9 cellular contexts compared by ENCODE assay signal in genomic region chr16:85616608-85617311, GRCh38. TPM values are rescaled to one million over a fixed set of nuclear protein-coding genes. Genes with fewer than 3 reads are reported as not detected.
DNase-seq lines count a peak whose midpoint lies in the region; ATAC-seq, FAIRE-seq and TF ChIP-seq lines count a peak whose summit lies in the region.
"Had no signal": no experiment of that assay in that cellular context is flagged by ENCODE, and none has a peak within 500 bp of the region (broad histone marks: within the 10 kb centered on the region; RNA-seq: fewer than 3 reads in every experiment).

No MANE protein-coding gene starts in this region.

- 46 to 52% methylated on average over 27 to 28 of the region's 28 CpGs for WGBS in thyroid gland, 2 donors

- peak overlapping the region in 1 of 2 donors; percentile 3 for H3K9ac ChIP-seq in kidney (ENCODE audit: low read length in 2 of 2)
- H3K9ac ChIP-seq: KMS-11 had no signal

- TF ChIP-seq POLR2A in thyroid gland (IDR thresholded peaks at IDR 0.05): no peak

- ATAC-seq in HG02973 (IDR thresholded peaks at IDR 0.05; ENCODE audit: unreplicated experiment): peak; percentile 27

- no peaks in the 10 kb centered on the region for H3K27me3 ChIP-seq in thyroid gland

- no peaks in the 10 kb centered on the region for H3K9me3 ChIP-seq in kidney (ENCODE audit: control insufficient read depth in 1 of 2, low read length in 2 of 2)
- H3K9me3 ChIP-seq in thyroid gland: no peaks in the 10 kb centered on the region

- TF ChIP-seq CTCF in GM12864 (IDR thresholded peaks at IDR 0.05; ENCODE audit: low read depth, low read length, missing control alignments) (peak; percentile 4), kidney (IDR thresholded peaks at IDR 0.05; ENCODE audit: borderline replicate concordance, extremely low read depth, insufficient read depth) (no peak), thyroid gland (IDR thresholded peaks at IDR 0.05) (no peak)

- H3K4me1 ChIP-seq in kidney (ENCODE audit: control insufficient read depth in 1 of 2, insufficient read depth in 1 of 2, low read depth in 1 of 2, low read length in 2 of 2) (peaks cover 20 to 39% of the 10 kb centered on the region in 2 donors), thyroid gland (peaks cover 56 to 59% of the 10 kb centered on the region in 2 donors)

- peak; percentile 31 for DNase-seq in GM12864 (ENCODE audit: low read depth)
- DNase-seq in activated CD4-positive, alpha-beta T cell treated with anti-CD3 and anti-CD28 coated beads, Interleukin-2, amount 50 U/mL, for 48 hours: peak; percentile 18 to 35
- peak; percentile 83 for DNase-seq in kidney
- peak in 1 of 2 donors; percentile 46 for DNase-seq in thyroid gland
- no peak for DNase-seq in NK-92 treated with Interleukin-12 subunit alpha and Interleukin-12 subunit beta, amount 100 ng/mL, for 24 hours (lab: John Stamatoyannopoulos, UW)
- DNase-seq in GM03348 (ENCODE audit: low spot score): no peak
- no peak for DNase-seq in NCI-H510A (lab: John Stamatoyannopoulos, UW)

- FAIRE-seq in kidney (lab: Jason Lieb, UNC): no peak

- H3K27ac ChIP-seq in kidney (ENCODE audit: low read depth in 2 of 2, low read length in 2 of 2) (peak overlapping the region; percentile 47 to 48), thyroid gland (peak overlapping the region in 2 of 3 donors; percentile 49 to 96)
- H3K27ac ChIP-seq: KMS-11 had no signal

- intact Hi-C loops in kidney (cut with DNase I): no loop called here
- intact Hi-C loops in thyroid gland (cut with DNase I): no loop called here

- H3K4me3 ChIP-seq in GM12864 (ENCODE audit: low read depth, low read length) (peak overlapping the region; percentile 35), kidney (ENCODE audit: low read length in 2 of 2) (no peak overlapping the region), thyroid gland (replicated peaks in 1 of 3) (no peak overlapping the region)

- no peaks in the 10 kb centered on the region for H3K36me3 ChIP-seq in kidney (ENCODE audit: control insufficient read depth in 1 of 2, insufficient read depth in 2 of 2, low read length in 2 of 2)
- no peaks in the 10 kb centered on the region for H3K36me3 ChIP-seq in thyroid gland

RNA-seq across cellular contexts. Expression of gene GSE1, which starts 3.6 kb away (rescaled TPM):
- total RNA-seq in kidney (92.8 TPM), thyroid gland (100 to 1,000 TPM in 1 of 4 donors, 10 to 100 TPM in 3; 54.2 to 155 (median 71.9) TPM)
- 9.5 TPM for polyA plus RNA-seq in kidney (ENCODE audit: insufficient read depth, low read depth, low replicate concordance)

Comparison
In these comparisons a context has a peak if more than half of its experiments do, and no peak if none do; other contexts are left out.
1. DNase-seq: peak in GM12864 (single experiment), activated CD4-positive, alpha-beta T cell treated with anti-CD3 and anti-CD28 coated beads, Interleukin-2, amount 50 U/mL, for 48 hours (2 of 2) and kidney (single experiment); none in NK-92 treated with Interleukin-12 subunit alpha and Interleukin-12 subunit beta, amount 100 ng/mL, for 24 hours (single experiment), GM03348 (single experiment) and NCI-H510A (single experiment).